ENCODE assay signal across 1 cellular context in the genomic region with DNA sequence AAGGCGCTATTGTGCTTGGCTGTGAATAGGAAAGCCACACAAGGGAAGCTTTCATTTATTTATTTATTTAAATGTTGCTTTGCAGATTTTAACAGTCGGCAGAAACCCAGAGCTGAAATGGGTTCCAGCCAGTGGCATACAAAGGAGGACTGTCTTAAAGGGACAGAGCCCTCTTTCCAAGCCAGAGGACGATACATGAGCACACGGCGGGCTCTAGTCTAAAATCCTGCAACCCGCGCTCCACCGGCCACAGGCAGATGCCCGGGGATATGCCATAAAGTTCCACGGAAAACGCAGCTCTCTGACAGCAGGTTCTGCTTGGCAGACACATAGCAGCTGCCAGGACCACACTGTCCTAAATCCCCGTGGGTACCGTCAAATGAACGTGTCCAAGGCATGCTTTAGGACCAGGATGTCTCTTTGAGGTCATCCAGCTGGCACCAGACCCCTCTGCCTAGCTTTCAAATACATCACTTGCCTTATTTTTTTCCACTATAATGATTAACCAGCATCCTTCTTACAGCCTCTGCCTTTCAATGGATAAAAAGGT.
TF ChIP-seq lines count a peak whose summit lies in the region.

No MANE protein-coding gene starts in this region.

TF ChIP-seq in HepG2, 621 proteins besides CTCF, POLR2A, EP300 and RAD21 (continued from another document and continues in another):
- TF ChIP-seq ZNF142 (CRISPR knock-in tag; IDR thresholded peaks at IDR 0.05) (0 out of 2 replicates have a peak, but pooled peaks have one; percentile 11), SETDB1 (CRISPR knock-in tag; IDR thresholded peaks at IDR 0.05; ENCODE audit: borderline replicate concordance) (no peak), ARID3A (IDR thresholded peaks at IDR 0.05; ENCODE audit: low read depth, low read length) (peak; percentile 13; the same call in 1 of the 2 replicates), ZNF543 (CRISPR knock-in tag; IDR thresholded peaks at IDR 0.05) (no peak), CBX2 (IDR thresholded peaks at IDR 0.05; ENCODE audit: low read depth, low read length) (no peak), CBX2 (CRISPR knock-in tag; IDR thresholded peaks at IDR 0.05; ENCODE audit: low read depth) (no peak), ETV5 (CRISPR knock-in tag; IDR thresholded peaks at IDR 0.05; ENCODE audit: borderline replicate concordance) (no peak), KLF11 (CRISPR knock-in tag; IDR thresholded peaks at IDR 0.05) (no peak), HNRNPLL (IDR thresholded peaks at IDR 0.05; ENCODE audit: low read depth, low read length, poor library complexity, severe bottlenecking) (no peak), ASH2L (IDR thresholded peaks at IDR 0.05; ENCODE audit: insufficient read length, low read depth, low read length) (no peak), ZNF354B (CRISPR knock-in tag; IDR thresholded peaks at IDR 0.05) (no peak), ZBTB3 (CRISPR knock-in tag; IDR thresholded peaks at IDR 0.05; ENCODE audit: borderline replicate concordance, low read depth) (no peak), REL (CRISPR knock-in tag; conservative IDR thresholded peaks at IDR 0.05) (no peak), BHLHE40 (IDR thresholded peaks at IDR 0.05; ENCODE audit: low read length) (no peak), BCL6 (CRISPR knock-in tag; IDR thresholded peaks at IDR 0.05) (no peak), ZNF431 (CRISPR knock-in tag; IDR thresholded peaks at IDR 0.05; ENCODE audit: borderline replicate concordance, low read depth) (no peak), ZNF180 (CRISPR knock-in tag; IDR thresholded peaks at IDR 0.05; ENCODE audit: borderline replicate concordance, low read depth) (no peak), MIER3 (CRISPR knock-in tag; IDR thresholded peaks at IDR 0.05; ENCODE audit: borderline replicate concordance) (no peak), HOXA3 (CRISPR knock-in tag; IDR thresholded peaks at IDR 0.05) (no peak; the same call in 1 of the 2 replicates), HMG20B (CRISPR knock-in tag; conservative IDR thresholded peaks at IDR 0.05) (0 out of 2 replicates have a peak, but pooled peaks have one; percentile 9), ZNF264 (CRISPR knock-in tag; IDR thresholded peaks at IDR 0.05) (no peak), MIER2 (CRISPR knock-in tag; IDR thresholded peaks at IDR 0.05) (no peak), RFX5 (IDR thresholded peaks at IDR 0.05; ENCODE audit: low read depth, low read length) (no peak), ZSCAN12 (CRISPR knock-in tag; IDR thresholded peaks at IDR 0.05) (no peak), ZNF703 (CRISPR knock-in tag; IDR thresholded peaks at IDR 0.05; ENCODE audit: borderline replicate concordance) (no peak), ZNF558 (CRISPR knock-in tag; IDR thresholded peaks at IDR 0.05; ENCODE audit: borderline replicate concordance) (0 out of 2 replicates have a peak, but pooled peaks have one; percentile 53), NFE2L2 (IDR thresholded peaks at IDR 0.05; ENCODE audit: low read length) (no peak), ZNF121 (CRISPR knock-in tag; IDR thresholded peaks at IDR 0.05) (no peak), ZIK1 (CRISPR knock-in tag; IDR thresholded peaks at IDR 0.05; ENCODE audit: borderline replicate concordance, low read depth) (no peak), RBM22 (optimal IDR thresholded peaks at IDR 0.05; ENCODE audit: low read length) (no peak), SNRNP70 (IDR thresholded peaks at IDR 0.05; ENCODE audit: low read depth, low read length) (no peak), ZNF570 (CRISPR knock-in tag; IDR thresholded peaks at IDR 0.05; ENCODE audit: borderline replicate concordance) (no peak), NFATC3 (CRISPR knock-in tag; IDR thresholded peaks at IDR 0.05) (no peak), HCFC1 (IDR thresholded peaks at IDR 0.05; ENCODE audit: low read depth, low read length) (no peak), ZNF326 (CRISPR knock-in tag; IDR thresholded peaks at IDR 0.05; ENCODE audit: borderline replicate concordance) (no peak), TGIF2 (CRISPR knock-in tag; IDR thresholded peaks at IDR 0.05) (no peak), RBAK (CRISPR knock-in tag; IDR thresholded peaks at IDR 0.05) (no peak), ZNF333 (CRISPR knock-in tag; IDR thresholded peaks at IDR 0.05; ENCODE audit: borderline replicate concordance) (no peak), ZNF24 (IDR thresholded peaks at IDR 0.05) (no peak), ZFP90 (CRISPR knock-in tag; IDR thresholded peaks at IDR 0.05; ENCODE audit: borderline replicate concordance) (0 out of 2 replicates have a peak, but pooled peaks have one; percentile 48), ZNF207 (IDR thresholded peaks at IDR 0.05; ENCODE audit: borderline replicate concordance) (no peak), CREM (IDR thresholded peaks at IDR 0.05) (no peak), CREM (CRISPR knock-in tag; IDR thresholded peaks at IDR 0.05) (no peak)
- TF ChIP-seq, protein P1, sequence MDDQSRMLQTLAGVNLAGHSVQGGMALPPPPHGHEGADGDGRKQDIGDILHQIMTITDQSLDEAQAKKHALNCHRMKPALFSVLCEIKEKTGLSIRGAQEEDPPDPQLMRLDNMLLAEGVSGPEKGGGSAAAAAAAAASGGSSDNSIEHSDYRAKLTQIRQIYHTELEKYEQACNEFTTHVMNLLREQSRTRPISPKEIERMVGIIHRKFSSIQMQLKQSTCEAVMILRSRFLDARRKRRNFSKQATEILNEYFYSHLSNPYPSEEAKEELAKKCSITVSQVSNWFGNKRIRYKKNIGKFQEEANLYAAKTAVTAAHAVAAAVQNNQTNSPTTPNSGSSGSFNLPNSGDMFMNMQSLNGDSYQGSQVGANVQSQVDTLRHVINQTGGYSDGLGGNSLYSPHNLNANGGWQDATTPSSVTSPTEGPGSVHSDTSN (CRISPR knock-in tag; IDR thresholded peaks at IDR 0.05; ENCODE audit: borderline replicate concordance): no peak; the same call in 1 of the 2 replicates
- TF ChIP-seq, protein P2, sequence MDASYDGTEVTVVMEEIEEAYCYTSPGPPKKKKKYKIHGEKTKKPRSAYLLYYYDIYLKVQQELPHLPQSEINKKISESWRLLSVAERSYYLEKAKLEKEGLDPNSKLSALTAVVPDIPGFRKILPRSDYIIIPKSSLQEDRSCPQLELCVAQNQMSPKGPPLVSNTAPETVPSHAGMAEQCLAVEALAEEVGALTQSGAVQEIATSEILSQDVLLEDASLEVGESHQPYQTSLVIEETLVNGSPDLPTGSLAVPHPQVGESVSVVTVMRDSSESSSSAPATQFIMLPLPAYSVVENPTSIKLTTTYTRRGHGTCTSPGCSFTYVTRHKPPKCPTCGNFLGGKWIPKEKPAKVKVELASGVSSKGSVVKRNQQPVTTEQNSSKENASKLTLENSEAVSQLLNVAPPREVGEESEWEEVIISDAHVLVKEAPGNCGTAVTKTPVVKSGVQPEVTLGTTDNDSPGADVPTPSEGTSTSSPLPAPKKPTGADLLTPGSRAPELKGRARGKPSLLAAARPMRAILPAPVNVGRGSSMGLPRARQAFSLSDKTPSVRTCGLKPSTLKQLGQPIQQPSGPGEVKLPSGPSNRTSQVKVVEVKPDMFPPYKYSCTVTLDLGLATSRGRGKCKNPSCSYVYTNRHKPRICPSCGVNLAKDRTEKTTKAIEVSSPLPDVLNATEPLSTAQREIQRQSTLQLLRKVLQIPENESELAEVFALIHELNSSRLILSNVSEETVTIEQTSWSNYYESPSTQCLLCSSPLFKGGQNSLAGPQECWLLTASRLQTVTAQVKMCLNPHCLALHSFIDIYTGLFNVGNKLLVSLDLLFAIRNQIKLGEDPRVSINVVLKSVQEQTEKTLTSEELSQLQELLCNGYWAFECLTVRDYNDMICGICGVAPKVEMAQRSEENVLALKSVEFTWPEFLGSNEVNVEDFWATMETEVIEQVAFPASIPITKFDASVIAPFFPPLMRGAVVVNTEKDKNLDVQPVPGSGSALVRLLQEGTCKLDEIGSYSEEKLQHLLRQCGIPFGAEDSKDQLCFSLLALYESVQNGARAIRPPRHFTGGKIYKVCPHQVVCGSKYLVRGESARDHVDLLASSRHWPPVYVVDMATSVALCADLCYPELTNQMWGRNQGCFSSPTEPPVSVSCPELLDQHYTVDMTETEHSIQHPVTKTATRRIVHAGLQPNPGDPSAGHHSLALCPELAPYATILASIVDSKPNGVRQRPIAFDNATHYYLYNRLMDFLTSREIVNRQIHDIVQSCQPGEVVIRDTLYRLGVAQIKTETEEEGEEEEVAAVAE (CRISPR knock-in tag; IDR thresholded peaks at IDR 0.05; ENCODE audit: borderline replicate concordance): no peak
- TF ChIP-seq, protein P3, sequence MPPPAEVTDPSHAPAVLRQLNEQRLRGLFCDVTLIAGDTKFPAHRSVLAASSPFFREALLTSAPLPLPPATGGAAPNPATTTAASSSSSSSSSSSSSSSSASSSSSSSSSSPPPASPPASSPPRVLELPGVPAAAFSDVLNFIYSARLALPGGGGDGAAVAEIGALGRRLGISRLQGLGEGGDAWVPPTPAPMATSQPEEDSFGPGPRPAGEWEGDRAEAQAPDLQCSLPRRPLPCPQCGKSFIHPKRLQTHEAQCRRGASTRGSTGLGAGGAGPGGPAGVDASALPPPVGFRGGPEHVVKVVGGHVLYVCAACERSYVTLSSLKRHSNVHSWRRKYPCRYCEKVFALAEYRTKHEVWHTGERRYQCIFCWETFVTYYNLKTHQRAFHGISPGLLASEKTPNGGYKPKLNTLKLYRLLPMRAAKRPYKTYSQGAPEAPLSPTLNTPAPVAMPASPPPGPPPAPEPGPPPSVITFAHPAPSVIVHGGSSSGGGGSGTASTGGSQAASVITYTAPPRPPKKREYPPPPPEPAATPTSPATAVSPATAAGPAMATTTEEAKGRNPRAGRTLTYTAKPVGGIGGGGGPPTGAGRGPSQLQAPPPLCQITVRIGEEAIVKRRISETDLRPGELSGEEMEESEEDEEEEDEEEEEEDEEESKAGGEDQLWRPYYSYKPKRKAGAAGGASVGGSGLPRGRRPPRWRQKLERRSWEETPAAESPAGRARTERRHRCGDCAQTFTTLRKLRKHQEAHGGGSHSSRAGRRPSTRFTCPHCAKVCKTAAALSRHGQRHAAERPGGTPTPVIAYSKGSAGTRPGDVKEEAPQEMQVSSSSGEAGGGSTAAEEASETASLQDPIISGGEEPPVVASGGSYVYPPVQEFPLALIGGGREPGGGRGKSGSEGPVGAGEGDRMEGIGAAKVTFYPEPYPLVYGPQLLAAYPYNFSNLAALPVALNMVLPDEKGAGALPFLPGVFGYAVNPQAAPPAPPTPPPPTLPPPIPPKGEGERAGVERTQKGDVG (CRISPR knock-in tag; IDR thresholded peaks at IDR 0.05; ENCODE audit: borderline replicate concordance): no peak
- TF ChIP-seq, protein P4, sequence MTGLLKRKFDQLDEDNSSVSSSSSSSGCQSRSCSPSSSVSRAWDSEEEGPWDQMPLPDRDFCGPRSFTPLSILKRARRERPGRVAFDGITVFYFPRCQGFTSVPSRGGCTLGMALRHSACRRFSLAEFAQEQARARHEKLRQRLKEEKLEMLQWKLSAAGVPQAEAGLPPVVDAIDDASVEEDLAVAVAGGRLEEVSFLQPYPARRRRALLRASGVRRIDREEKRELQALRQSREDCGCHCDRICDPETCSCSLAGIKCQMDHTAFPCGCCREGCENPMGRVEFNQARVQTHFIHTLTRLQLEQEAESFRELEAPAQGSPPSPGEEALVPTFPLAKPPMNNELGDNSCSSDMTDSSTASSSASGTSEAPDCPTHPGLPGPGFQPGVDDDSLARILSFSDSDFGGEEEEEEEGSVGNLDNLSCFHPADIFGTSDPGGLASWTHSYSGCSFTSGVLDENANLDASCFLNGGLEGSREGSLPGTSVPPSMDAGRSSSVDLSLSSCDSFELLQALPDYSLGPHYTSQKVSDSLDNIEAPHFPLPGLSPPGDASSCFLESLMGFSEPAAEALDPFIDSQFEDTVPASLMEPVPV (CRISPR knock-in tag; IDR thresholded peaks at IDR 0.05): peak; percentile 42; the same call in 1 of the 2 replicates
